ENCODE assay signal across 8 cellular contexts in genomic region chr11:34053161-34053686, GRCh38. TPM values are rescaled to one million over a fixed set of nuclear protein-coding genes. Genes with fewer than 3 reads are reported as not detected.
DNase-seq lines count a peak whose midpoint lies in the region; ATAC-seq and TF ChIP-seq lines count a peak whose summit lies in the region.

No MANE protein-coding gene starts in this region.

- H3K79me2 ChIP-seq in neural progenitor cell (ENCODE audit: low read depth): peaks cover 68% of the 10 kb centered on the region

- peaks cover 57% of the 10 kb centered on the region for H3K4me1 ChIP-seq in BLaER1
- H3K4me1 ChIP-seq in HUES64 (ENCODE audit: insufficient read depth, low read length): peaks cover 30% of the 10 kb centered on the region
- H3K4me1 ChIP-seq in neural progenitor cell: peaks cover 24% of the 10 kb centered on the region
- H3K4me1 ChIP-seq in stomach smooth muscle (ENCODE audit: control insufficient read depth, insufficient read depth, low read length): peaks cover 11% of the 10 kb centered on the region

- H3K9me3 ChIP-seq in BLaER1: no peaks in the 10 kb centered on the region
- no peaks in the 10 kb centered on the region for H3K9me3 ChIP-seq in HUES64 (ENCODE audit: insufficient read depth, low read depth, low read length)
- H3K9me3 ChIP-seq in neural progenitor cell (ENCODE audit: low read depth): no peaks in the 10 kb centered on the region
- no peaks in the 10 kb centered on the region for H3K9me3 ChIP-seq in stomach smooth muscle (ENCODE audit: control insufficient read depth in 2 of 2, low read length in 2 of 2)

- H3F3A ChIP-seq in neural progenitor cell (ENCODE audit: low read depth): peaks cover 31% of the 10 kb centered on the region

- H3K4me2 ChIP-seq in BLaER1 (peak overlapping the region; percentile 78), neural progenitor cell (peak overlapping the region; percentile 88)

- peaks cover 39% of the 10 kb centered on the region for H3K36me3 ChIP-seq in BLaER1
- peaks cover 30% of the 10 kb centered on the region for H3K36me3 ChIP-seq in HUES64 (ENCODE audit: insufficient read depth, low read length)
- peaks cover 8% of the 10 kb centered on the region for H3K36me3 ChIP-seq in neural progenitor cell
- no peaks in the 10 kb centered on the region for H3K36me3 ChIP-seq in stomach smooth muscle (ENCODE audit: control insufficient read depth in 2 of 2, insufficient read depth in 2 of 2, low read length in 2 of 2)

- peak overlapping the region; percentile 96 for H3K4me3 Mint-ChIP-seq in neural progenitor cell

- no peak overlapping the region for H2AFZ ChIP-seq in neural progenitor cell (replicated peaks)

- H3K9ac ChIP-seq in BLaER1: peak overlapping the region; percentile 99
- peak overlapping the region; percentile 100 for H3K9ac ChIP-seq in HUES64 (ENCODE audit: low read depth, low read length)
- H3K9ac ChIP-seq in neural progenitor cell: peak overlapping the region; percentile 96
- peak overlapping the region; percentile 85 to 97 for H3K9ac ChIP-seq in stomach smooth muscle (ENCODE audit: low read length in 2 of 2)

- H3K4me1 Mint-ChIP-seq in neural progenitor cell: peaks cover 31% of the 10 kb centered on the region

- no peak for TF ChIP-seq CTCF in neural progenitor cell (IDR thresholded peaks at IDR 0.05)

- peak; percentile 48 for ATAC-seq in GM19351 (IDR thresholded peaks at IDR 0.05; ENCODE audit: unreplicated experiment)

- WGBS in HUES64: under 1% methylated on average over 24 of the region's 24 CpGs

- H3K4me3 ChIP-seq in BLaER1 (peak overlapping the region; percentile 95), HUES64 (ENCODE audit: low read length) (peak overlapping the region; percentile 100), neural progenitor cell (peak overlapping the region; percentile 100), stomach smooth muscle (ENCODE audit: low read length in 2 of 2) (peak overlapping the region; percentile 87 to 94)

- H3K27ac Mint-ChIP-seq in neural progenitor cell: peak overlapping the region; percentile 98

- H3K27ac ChIP-seq in BLaER1 (peak overlapping the region; percentile 100), HUES64 (ENCODE audit: low read depth, low read length) (peak overlapping the region; percentile 99), neural progenitor cell (peak overlapping the region; percentile 98), stomach smooth muscle (ENCODE audit: low read length) (peak overlapping the region; percentile 82)

- peaks cover 5% of the 10 kb centered on the region for H3K27me3 Mint-ChIP-seq in neural progenitor cell (ENCODE audit: insufficient read depth, low read depth)

- peaks cover 48% of the 10 kb centered on the region for H4K20me1 ChIP-seq in BLaER1
- peaks cover 46% of the 10 kb centered on the region for H4K20me1 ChIP-seq in neural progenitor cell (ENCODE audit: low read depth)

- no peaks in the 10 kb centered on the region for H3K27me3 ChIP-seq in BLaER1
- H3K27me3 ChIP-seq in HUES64 (ENCODE audit: insufficient read depth, low read length): no peaks in the 10 kb centered on the region
- no peaks in the 10 kb centered on the region for H3K27me3 ChIP-seq in neural progenitor cell
- no peaks in the 10 kb centered on the region for H3K27me3 ChIP-seq in stomach smooth muscle (ENCODE audit: control insufficient read depth in 1 of 2, insufficient read depth in 2 of 2, low read length in 2 of 2)

- H3K9me3 Mint-ChIP-seq in neural progenitor cell: no peaks in the 10 kb centered on the region

- DNase-seq in RKO (ENCODE audit: low spot score) (peak; percentile 81), fibroblast of the conjunctiva (ENCODE audit: low read depth) (peak; percentile 70), neural progenitor cell (ENCODE audit: low spot score) (peak; percentile 84)
- peak; percentile 67 for DNase-seq in activated effector memory CD4-positive, alpha-beta T cell treated with Interleukin-2 at 50 U/mL for 16 hours

- H3K36me3 Mint-ChIP-seq in neural progenitor cell: peaks cover 22% of the 10 kb centered on the region

RNA-seq across cellular contexts. Expression of gene CAPRIN1, which starts 1.7 kb away (rescaled TPM):
- polyA plus RNA-seq in HUES64 (2013, experiment 1 of 2): 231 TPM
- 248 TPM for polyA plus RNA-seq in HUES64 (2013, experiment 2 of 2)
- total RNA-seq in neural progenitor cell (ENCODE audit: low replicate concordance): 275 and 498 TPM in 2 replicates

RNA-seq across cellular contexts. Expression of gene NAT10, which starts 52.2 kb away (rescaled TPM):
- polyA plus RNA-seq in HUES64 (2013, experiment 1 of 2): 52.3 TPM
- 42.4 TPM for polyA plus RNA-seq in HUES64 (2013, experiment 2 of 2)
- 42.9 and 44.6 TPM in 2 replicates for total RNA-seq in neural progenitor cell (ENCODE audit: low replicate concordance)

Comparison
In these comparisons a context has a peak if more than half of its experiments do, and no peak if none do; other contexts are left out.
1. Peak in every context shown above with its lines: DNase-seq, ATAC-seq, H3K4me3 ChIP-seq and H3K27ac ChIP-seq.